Comparison of ENCODE assay signal across 8 cellular contexts in genomic region chr18:78875268-78875997, GRCh38.
DNase-seq lines count a peak whose midpoint lies in the region; ATAC-seq and TF ChIP-seq lines count a peak whose summit lies in the region.

No MANE protein-coding gene starts in this region.

- DNase-seq in G401 (ENCODE audit: low spot score) (peak; percentile 16), HuH-7 (ENCODE audit: low spot score) (peak; percentile 34), foreskin fibroblast (no peak), cerebellar nuclear complex (lab: John Stamatoyannopoulos, UW) (no peak), sciatic nerve (ENCODE audit: low spot score) (no peak)
- DNase-seq in stimulated activated CD4-positive, alpha-beta T cell treated with anti-CD3 and anti-CD28 coated beads, Interleukin-1b, Interleukin-23, amount 100 ng/mL, for 48 hours: peak; percentile 28

- peak; percentile 83 for ATAC-seq in SK-N-SH treated with all-trans-retinoic acid at 6 μM for 48 hours
- no peak for ATAC-seq in GM21723 (IDR thresholded peaks at IDR 0.05; ENCODE audit: unreplicated experiment)
- ATAC-seq in sciatic nerve: no peak

- intact Hi-C loops in sciatic nerve (cut with DNase I): no loop called here

- peak; percentile 18 for TF ChIP-seq CTCF in foreskin fibroblast (IDR thresholded peaks at IDR 0.05; ENCODE audit: low read depth, low read length)

- H3K4me3 ChIP-seq in foreskin fibroblast (ENCODE audit: low read depth in 1 of 2, low read length in 2 of 2): no peak overlapping the region

- in situ Hi-C loops in G401 (cut with HindIII; ENCODE audit: low sequenced_read_pairs): no loop called here

TF ChIP-seq in SK-N-SH treated with all-trans-retinoic acid at 6 μM for 48 hours, 23 proteins besides CTCF, POLR2A, EP300 and RAD21:
- TF ChIP-seq POU6F1 (CRISPR knock-in tag; IDR thresholded peaks at IDR 0.05; ENCODE audit: borderline replicate concordance, low read depth): no peak

Comparison
In these comparisons a context has a peak if more than half of its experiments do, and no peak if none do; other contexts are left out.
1. DNase-seq: peak in G401 (single experiment), HuH-7 (single experiment) and stimulated activated CD4-positive, alpha-beta T cell treated with anti-CD3 and anti-CD28 coated beads, Interleukin-1b, Interleukin-23, amount 100 ng/mL, for 48 hours (single experiment); none in foreskin fibroblast (0 of 2), cerebellar nuclear complex (0 of 2) and sciatic nerve (single experiment).